Comparison of ENCODE assay signal across 9 cellular contexts in genomic region chr17:80737106-80738019, GRCh38.
A peak's percentile ranks its signal among the peaks of the same experiment; 100 is the strongest.
DNase-seq lines count a peak whose midpoint lies in the region; ATAC-seq and TF ChIP-seq lines count a peak whose summit lies in the region.
"Had no signal": no experiment of that assay in that cellular context is flagged by ENCODE, and none has a peak within 500 bp of the region (broad histone marks: within the 10 kb centered on the region; RNA-seq: fewer than 3 reads in every experiment).

No MANE protein-coding gene starts in this region.

- no peaks in the 10 kb centered on the region for H3K27me3 ChIP-seq in stomach
- no peaks in the 10 kb centered on the region for H3K27me3 ChIP-seq in vagina

- H3K9me3 ChIP-seq in stomach (no peaks in the 10 kb centered on the region), vagina (no peaks in the 10 kb centered on the region)

- H3K27ac ChIP-seq in stomach, result peak overlapping the region in 2 of 5 donors; percentile 33 to 57
- no peak overlapping the region for H3K27ac ChIP-seq in vagina

- H3K4me3 ChIP-seq in stomach (no peak overlapping the region), vagina (no peak overlapping the region)

- H3K4me1 ChIP-seq in stomach (peaks cover 0 to 11% (median 0%) of the 10 kb centered on the region in 4 donors), vagina (no peaks in the 10 kb centered on the region)

- H3K36me3 ChIP-seq in stomach, result peaks cover 0 to 18% (median 15%) of the 10 kb centered on the region in 4 donors
- H3K36me3 ChIP-seq in vagina, result no peaks in the 10 kb centered on the region

- no peak for TF ChIP-seq POLR2A in stomach (IDR thresholded peaks at IDR 0.05)
- TF ChIP-seq POLR2A in vagina (IDR thresholded peaks at IDR 0.05), result no peak

- 83 to 92% (median 88%) methylated on average over 17 of the region's 17 CpGs for WGBS in stomach, 5 donors

- ATAC-seq in HG02623 (IDR thresholded peaks at IDR 0.05; ENCODE audit: unreplicated experiment), result peak; percentile 51

- intact Hi-C loops in stomach (cut with DNase I; ENCODE audit: low total_unique reads) (no loop called here), vagina (cut with DNase I) (no loop called here)

- TF ChIP-seq EP300 in stomach (IDR thresholded peaks at IDR 0.05), result no peak

- no peak for TF ChIP-seq CTCF in stomach (IDR thresholded peaks at IDR 0.05)
- TF ChIP-seq CTCF in vagina (IDR thresholded peaks at IDR 0.05), result no peak

- peak; percentile 23 for DNase-seq in NCI-H510A treated with DMSO at 0.1 percent for 48 hours (lab: John Stamatoyannopoulos, UW)
- DNase-seq in NCI-H510A (lab: John Stamatoyannopoulos, UW), result no peak
- DNase-seq in NCI-H69 (lab: John Stamatoyannopoulos, UW), result peak; percentile 46
- DNase-seq in pons (ENCODE audit: low spot score), result peak; percentile 43
- DNase-seq in central memory CD4-positive, alpha-beta T cell, result no peak
- DNase-seq in stomach, result no peak
- no peak for DNase-seq in vagina (ENCODE audit: extremely low spot score in 2 of 2)
- DNase-seq: activated naive CD8-positive, alpha-beta T cell treated with anti-CD3 and anti-CD28 coated beads, Interleukin-2, amount 10 ng/mL, durations not matched to agents 7 days and 5 days had no signal

Comparison
In these comparisons a context has a peak if more than half of its experiments do, and no peak if none do; other contexts are left out.
1. DNase-seq: peak in NCI-H510A treated with DMSO at 0.1 percent for 48 hours (single experiment), NCI-H69 (single experiment) and pons (single experiment); none in NCI-H510A (single experiment), central memory CD4-positive, alpha-beta T cell (single experiment), stomach (single experiment) and vagina (0 of 2).